Comparison of ENCODE assay signal across 20 cellular contexts in genomic region chr20:9663423-9663822, GRCh38.
DNase-seq lines count a peak whose midpoint lies in the region; ATAC-seq, FAIRE-seq and TF ChIP-seq lines count a peak whose summit lies in the region.
"Had no signal": no experiment of that assay in that cellular context is flagged by ENCODE, and none has a peak within 500 bp of the region (broad histone marks: within the 10 kb centered on the region; RNA-seq: fewer than 3 reads in every experiment).

No MANE protein-coding gene starts in this region.

- in situ Hi-C loops in IMR-90 (cut with MboI; ENCODE audit: low sequenced_read_pairs) = no loop called here

- H2BK20ac ChIP-seq in IMR-90 (ENCODE audit: low read depth, low read length) (no peak overlapping the region), H1 (ENCODE audit: low read length) (no peak overlapping the region)

- H4K91ac ChIP-seq in IMR-90 (ENCODE audit: insufficient read depth, low read depth, low read length) (no peak overlapping the region), H1 (replicated peaks; ENCODE audit: insufficient read length, low read length) (no peak overlapping the region)

- intact Hi-C loops in IMR-90 (cut with micrococcal nuclease) = no loop called here

- no peaks in the 10 kb centered on the region for H3K9me1 ChIP-seq in IMR-90 (ENCODE audit: insufficient read depth, low read length)

- no peak overlapping the region for H4K5ac ChIP-seq in IMR-90 (ENCODE audit: low read depth, low read length)
- no peak overlapping the region for H4K5ac ChIP-seq in H1 (ENCODE audit: insufficient read length, low read depth, low read length)

- no peaks in the 10 kb centered on the region for H3K27me3 ChIP-seq in IMR-90 (ENCODE audit: control insufficient read depth, insufficient read depth, low read length)
- no peaks in the 10 kb centered on the region for H3K27me3 ChIP-seq in H1 (replicated peaks in 1 of 4; ENCODE audit: control insufficient read depth in 3 of 4, extremely low read depth in 1 of 4, insufficient read depth in 3 of 4, low read length in 3 of 4)
- H3K27me3 ChIP-seq: BLaER1 treated with 17β-estradiol and CSF1 and Interleukin-3, amounts not matched to agents 10 nM and 100 nM had no signal

- no peak overlapping the region for H2BK5ac ChIP-seq in IMR-90 (ENCODE audit: low read depth, low read length, poor library complexity, severe bottlenecking)
- H2BK5ac ChIP-seq in H1 (ENCODE audit: low read depth, low read length) = no peak overlapping the region

- H4K20me1 ChIP-seq in IMR-90 (ENCODE audit: insufficient read depth, low read length) (no peaks in the 10 kb centered on the region), H1 (replicated peaks in 1 of 2; ENCODE audit: control insufficient read depth in 1 of 2, insufficient read depth in 2 of 2, low read length in 2 of 2) (no peaks in the 10 kb centered on the region)
- H4K20me1 ChIP-seq: BLaER1 treated with 17β-estradiol and CSF1 and Interleukin-3, amounts not matched to agents 10 nM and 100 nM had no signal

- TF ChIP-seq CTCF in A549 (IDR thresholded peaks at IDR 0.05) = no peak
- no peak for TF ChIP-seq CTCF in IMR-90 (conservative IDR thresholded peaks at IDR 0.05; ENCODE audit: low read depth, low read length)
- TF ChIP-seq CTCF in H1 (IDR thresholded peaks at IDR 0.05; ENCODE audit: control extremely low read depth in 1 of 3, insufficient read depth in 1 of 3, low read depth in 1 of 3, low read length in 3 of 3) = no peak

- no peaks in the 10 kb centered on the region for H3K36me3 ChIP-seq in IMR-90 (ENCODE audit: control insufficient read depth, insufficient read depth, low read length)
- no peaks in the 10 kb centered on the region for H3K36me3 ChIP-seq in H1 (ENCODE audit: control insufficient read depth in 2 of 4, insufficient read depth in 4 of 4, low read length in 3 of 4)
- H3K36me3 ChIP-seq: BLaER1 treated with 17β-estradiol and CSF1 and Interleukin-3, amounts not matched to agents 10 nM and 100 nM had no signal

- H3K4me2 ChIP-seq in A549 (no peak overlapping the region), IMR-90 (ENCODE audit: low read depth, low read length) (no peak overlapping the region), H1 (ENCODE audit: insufficient read depth in 1 of 2, low read depth in 2 of 2, low read length in 2 of 2) (no peak overlapping the region)
- H3K4me2 ChIP-seq: BLaER1 treated with 17β-estradiol and CSF1 and Interleukin-3, amounts not matched to agents 10 nM and 100 nM had no signal

- no peak for ATAC-seq in A549
- no peak for ATAC-seq in IMR-90 (ENCODE audit: low read depth)
- ATAC-seq in GM19395 (IDR thresholded peaks at IDR 0.05; ENCODE audit: unreplicated experiment) = no peak
- ATAC-seq: CD8-positive, alpha-beta T cell had no signal

- no peak for TF ChIP-seq POLR2A in A549 (IDR thresholded peaks at IDR 0.05; ENCODE audit: low read length)
- TF ChIP-seq POLR2A in IMR-90 (IDR thresholded peaks at IDR 0.05; ENCODE audit: low read depth, low read length) = no peak
- no peak for TF ChIP-seq POLR2A in H1 (IDR thresholded peaks at IDR 0.05; ENCODE audit: control extremely low read depth in 1 of 2, low read depth in 2 of 2, low read length in 2 of 2)

- H3K4me3 ChIP-seq in A549 (no peak overlapping the region), IMR-90 (ENCODE audit: insufficient read depth, low read depth, low read length) (no peak overlapping the region), H1 (ENCODE audit: extremely low read depth in 1 of 4, insufficient read depth in 2 of 4, low read depth in 3 of 4, low read length in 4 of 4) (no peak overlapping the region)
- H3K4me3 ChIP-seq: BLaER1 treated with 17β-estradiol and CSF1 and Interleukin-3, amounts not matched to agents 10 nM and 100 nM had no signal

- no peak overlapping the region for H2AK9ac ChIP-seq in IMR-90 (replicated peaks; ENCODE audit: low read depth, low read length, poor library complexity)

- no peak overlapping the region for H2BK12ac ChIP-seq in H1 (ENCODE audit: low read depth, low read length)

- DNase-seq in A549 (ENCODE audit: low read depth in 1 of 2, low spot score in 1 of 2) (no peak), IMR-90 (no peak), H1 (ENCODE audit: low read depth in 1 of 2, low spot score in 2 of 2) (no peak), activated gamma-delta T cell (lab: John Stamatoyannopoulos, UW) (no peak)
- DNase-seq: 8988T; AML-193; Caco-2; Calu3; CD4-positive, alpha-beta T cell; CD8-positive, alpha-beta T cell; DMS79 treated with DMSO at 0.1 percent for 48 hours; GF-D8 had no signal

- H3K23ac ChIP-seq in IMR-90 (ENCODE audit: low read depth, low read length) (no peak overlapping the region), H1 (ENCODE audit: insufficient read length) (no peak overlapping the region)

- H3K23me2 ChIP-seq in H1 (ENCODE audit: low read depth, low read length) = no peaks in the 10 kb centered on the region

- BruUV-seq in IMR-90 (replicated peaks; lab: Mats Ljungman, UMichigan) = no TSS peak

- H3K56ac ChIP-seq in IMR-90 (ENCODE audit: extremely low read depth, insufficient read depth, low read length) = no peak overlapping the region
- H3K56ac ChIP-seq in H1 (replicated peaks; ENCODE audit: insufficient read length, low read depth, low read length) = no peak overlapping the region

- H2AFZ ChIP-seq in IMR-90 (replicated peaks; ENCODE audit: low read length, poor library complexity) (no peak overlapping the region), H1 (ENCODE audit: low read length) (no peak overlapping the region)

- no peak overlapping the region for H3K18ac ChIP-seq in IMR-90 (ENCODE audit: low read depth, low read length)
- no peak overlapping the region for H3K18ac ChIP-seq in H1 (ENCODE audit: extremely low read depth, low read length)

- H2AK5ac ChIP-seq in IMR-90 (ENCODE audit: low read depth, low read length) = no peak overlapping the region
- no peak overlapping the region for H2AK5ac ChIP-seq in H1 (ENCODE audit: low read depth, low read length)

- H3K79me2 ChIP-seq in H1 (ENCODE audit: control insufficient read depth in 1 of 2, insufficient read depth in 2 of 2, low read length in 2 of 2) = no peaks in the 10 kb centered on the region

- FAIRE-seq in A549 (lab: Jason Lieb, UNC) (no peak), H1 (lab: Jason Lieb, UNC) (no peak)
- FAIRE-seq: A204.1, D721Med, G401.6, GM12891, GM19239 had no signal

- 0% methylated on average over 3 of the region's 3 CpGs for WGBS in A549 (ENCODE audit: missing lambda C conversion rate)
- WGBS in IMR-90 (ENCODE audit: extremely low coverage in 2 of 2, insufficient read length in 1 of 2), 2 experiments = no CpG with 5 or more reads among the region's 3 CpGs
- WGBS in H1 (ENCODE audit: extremely low coverage in 1 of 2, insufficient coverage in 1 of 2, insufficient read length in 1 of 2, insufficient replicate concordance in 2 of 2, low coverage in 1 of 2, low lambda C conversion rate in 2 of 2, missing lambda C conversion rate in 1 of 2), 2 experiments = 87% methylated on average over 3 of the region's 3 CpGs; no CpG with 5 or more reads in 1 of the 2 experiments

- H3K9ac ChIP-seq in IMR-90 (ENCODE audit: low read depth, low read length) (no peak overlapping the region), H1 (replicated peaks in 1 of 4; ENCODE audit: extremely low read depth in 1 of 4, low read depth in 3 of 4, low read length in 3 of 4) (no peak overlapping the region)
- H3K9ac ChIP-seq: BLaER1 treated with 17β-estradiol and CSF1 and Interleukin-3, amounts not matched to agents 10 nM and 100 nM had no signal

- H3K14ac ChIP-seq in IMR-90 (replicated peaks; ENCODE audit: low read depth, low read length) (no peak overlapping the region), H1 (ENCODE audit: insufficient read length) (no peak overlapping the region)

- H3K9me3 ChIP-seq in A549 (no peaks in the 10 kb centered on the region), IMR-90 (ENCODE audit: control insufficient read depth, insufficient read depth, low read length) (no peaks in the 10 kb centered on the region), H1 (ENCODE audit: insufficient read depth in 2 of 2, low read depth in 1 of 2, low read length in 1 of 2) (no peaks in the 10 kb centered on the region)
- H3K9me3 ChIP-seq: BLaER1 treated with 17β-estradiol and CSF1 and Interleukin-3, amounts not matched to agents 10 nM and 100 nM; Caco-2 had no signal

- dilution Hi-C loops in IMR-90 (cut with HindIII; ENCODE audit: low sequenced_read_pairs, unreplicated experiment) = no loop called here

- CTCF ChIA-PET in A549 (lab: Yijun Ruan, JAX) (interaction anchor here (1.1 to 1.3 kb wide), 2 partner anchors 11 to 255 kb away, joined by 3 read pairs; no protein-coding TSS in a partner anchor), IMR-90 (lab: Yijun Ruan, JAX) (interaction anchor here (0.9 kb wide), 1 partner anchor 47 kb away, joined by 3 read pairs; no protein-coding TSS in a partner anchor), H1 (lab: Charles Lee; ENCODE audit: partially characterized antibody) (interaction anchor here (1.1 to 2.0 kb wide), 3 partner anchors 23 to 240 kb away, joined by 3 to 6 read pairs (median 4); no protein-coding TSS in a partner anchor)

- H3K79me1 ChIP-seq in IMR-90 (ENCODE audit: low read depth in 1 of 2, low read length in 2 of 2) (no peaks in the 10 kb centered on the region), H1 (ENCODE audit: low read depth, low read length) (no peaks in the 10 kb centered on the region)

- H2BK15ac ChIP-seq in IMR-90 (ENCODE audit: low read depth, low read length) (no peak overlapping the region), H1 (ENCODE audit: low read length) (no peak overlapping the region)

- H4K8ac ChIP-seq in IMR-90 (ENCODE audit: low read depth in 2 of 2, low read length in 2 of 2) (no peak overlapping the region), H1 (ENCODE audit: extremely low read depth, insufficient read depth, low read length) (no peak overlapping the region)

- H3K27ac ChIP-seq in A549 = no peak overlapping the region
- H3K27ac ChIP-seq in IMR-90 (ENCODE audit: insufficient read depth, low read length) = no peak overlapping the region
- H3K27ac ChIP-seq in H1 (ENCODE audit: low read depth, low read length) = no peak overlapping the region
- H3K27ac ChIP-seq: BLaER1 treated with 17β-estradiol and CSF1 and Interleukin-3, amounts not matched to agents 10 nM and 100 nM; C4-2B had no signal

- POLR2A ChIA-PET in A549 (lab: Yijun Ruan, JAX) (no interaction called here), IMR-90 (lab: Charles Lee; ENCODE audit: unreplicated experiment) (no interaction called here), H1 (lab: Charles Lee; ENCODE audit: partially characterized antibody) (no interaction called here)

- no peak overlapping the region for H3K4ac ChIP-seq in IMR-90 (ENCODE audit: low read depth, low read length)
- no peak overlapping the region for H3K4ac ChIP-seq in H1 (replicated peaks; ENCODE audit: insufficient read length, low read depth, low read length)

- no peak for TF ChIP-seq RAD21 in A549 (conservative IDR thresholded peaks at IDR 0.05 in 1 of 2, IDR thresholded peaks at IDR 0.05 in 1 of 2)
- no peak for TF ChIP-seq RAD21 in IMR-90 (IDR thresholded peaks at IDR 0.05; ENCODE audit: low read length)
- no peak for TF ChIP-seq RAD21 in H1 (IDR thresholded peaks at IDR 0.05 in 1 of 2, conservative IDR thresholded peaks at IDR 0.05 in 1 of 2; ENCODE audit: low read depth in 2 of 2, low read length in 2 of 2)

- H3K4me1 ChIP-seq in A549 (no peaks in the 10 kb centered on the region), IMR-90 (ENCODE audit: control insufficient read depth, insufficient read depth, low read length) (no peaks in the 10 kb centered on the region), H1 (replicated peaks in 1 of 4; ENCODE audit: control insufficient read depth in 3 of 4, insufficient read depth in 4 of 4, low read length in 3 of 4) (peaks cover 0 to 4% (median 2%) of the 10 kb centered on the region in 4 experiments; a peak in 1 of 7 replicates)
- H3K4me1 ChIP-seq: BLaER1 treated with 17β-estradiol and CSF1 and Interleukin-3, amounts not matched to agents 10 nM and 100 nM; Caco-2 had no signal

- TF ChIP-seq EP300 in A549 (IDR thresholded peaks at IDR 0.05) = no peak
- no peak for TF ChIP-seq EP300 in H1 (IDR thresholded peaks at IDR 0.05; ENCODE audit: borderline replicate concordance in 1 of 2, low read depth in 2 of 2, low read length in 2 of 2)

- H2BK120ac ChIP-seq in IMR-90 (ENCODE audit: low read depth, low read length) = no peak overlapping the region
- H2BK120ac ChIP-seq in H1 (replicated peaks; ENCODE audit: low read depth, low read length) = no peak overlapping the region

Comparison
In these comparisons a context has a peak if more than half of its experiments do, and no peak if none do; other contexts are left out.
1. Of the 18 proteins assayed by ChIP-seq in both H1 and A549: peak only in H1: none; only in A549: none; in both: MAFK; in neither: 17.